11 cellular contexts compared by ENCODE assay signal in the genomic region with DNA sequence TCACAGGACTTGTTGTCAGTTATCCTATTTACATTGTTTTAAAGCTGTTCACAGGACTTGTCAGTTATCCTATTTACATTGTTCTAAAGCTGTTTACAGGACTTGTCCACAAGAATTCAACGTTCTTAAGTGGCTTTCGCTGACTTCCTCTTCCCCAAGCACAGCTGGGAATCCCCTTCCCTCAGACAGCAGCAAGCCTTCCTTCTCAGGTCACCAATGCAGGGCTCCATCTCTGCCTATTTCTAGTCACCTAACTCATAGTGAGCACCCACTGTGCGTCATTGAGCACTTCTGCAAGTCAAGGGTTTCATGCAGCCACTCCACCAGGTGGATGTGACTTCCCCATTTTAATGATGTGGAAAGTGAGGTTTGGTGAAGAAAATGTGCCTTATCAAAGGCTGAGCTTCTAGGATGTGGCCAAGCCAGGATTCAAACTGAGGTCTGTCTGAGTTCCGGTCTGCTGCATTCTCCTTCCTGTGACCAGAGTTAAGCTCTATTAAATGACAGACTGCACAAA.
A peak's percentile ranks its signal among the peaks of the same experiment; 100 is the strongest.
DNase-seq lines count a peak whose midpoint lies in the region; ATAC-seq, FAIRE-seq and TF ChIP-seq lines count a peak whose summit lies in the region.
"Had no signal": no experiment of that assay in that cellular context is flagged by ENCODE, and none has a peak within 500 bp of the region (broad histone marks: within the 10 kb centered on the region; RNA-seq: fewer than 3 reads in every experiment).

No MANE protein-coding gene starts in this region.

- H3K4me2 ChIP-seq in HepG2 (ENCODE audit: low read depth, low read length), result no peak overlapping the region

- no peak for FAIRE-seq in HepG2 (lab: Jason Lieb, UNC)

- H3K79me2 ChIP-seq in HepG2 (ENCODE audit: insufficient read depth, low read length), result no peaks in the 10 kb centered on the region

- H3K4me3 ChIP-seq in HepG2 (replicated peaks in 1 of 3; ENCODE audit: insufficient read depth in 1 of 3, low read depth in 2 of 3, low read length in 3 of 3) (no peak overlapping the region), tibial nerve (no peak overlapping the region)

- no peaks in the 10 kb centered on the region for H3K27me3 ChIP-seq in HepG2 (ENCODE audit: control insufficient read depth in 1 of 2, insufficient read depth in 2 of 2, low read length in 2 of 2)
- H3K27me3 ChIP-seq in tibial nerve, result no peaks in the 10 kb centered on the region

- DNase-seq in GM10266 (ENCODE audit: extremely low spot score) (peak; percentile 38), astrocyte of the hippocampus (ENCODE audit: low read depth, low spot score) (peak; percentile 15), NCI-H2196 treated with DMSO at 0.1 percent for 48 hours (lab: John Stamatoyannopoulos, UW; ENCODE audit: unreplicated experiment) (no peak), HepG2 (ENCODE audit: low spot score) (no peak), foreskin melanocyte (no peak), tibial nerve (ENCODE audit: low spot score in 2 of 2) (no peak)
- DNase-seq: activated CD4-positive, alpha-beta T cell treated with anti-CD3 and anti-CD28 coated beads for 4 hours; NCI-H1436; stimulated activated CD8-positive, alpha-beta memory T cell treated with anti-CD3 and anti-CD28 coated beads, Interleukin-4, amount 100 ng/mL, for 48 hours had no signal

- TF ChIP-seq EP300 in HepG2 (IDR thresholded peaks at IDR 0.05; ENCODE audit: low read depth in 2 of 2, low read length in 2 of 2), result no peak
- no peak for TF ChIP-seq EP300 in HepG2 (CRISPR knock-in tag; IDR thresholded peaks at IDR 0.05; ENCODE audit: borderline replicate concordance)
- no peak for TF ChIP-seq EP300 in tibial nerve (IDR thresholded peaks at IDR 0.05)

- H3K4me1 ChIP-seq in HepG2 (ENCODE audit: insufficient read depth, low read length) (no peaks in the 10 kb centered on the region), tibial nerve (no peaks in the 10 kb centered on the region)

- no peak for TF ChIP-seq CTCF in GM10266 (IDR thresholded peaks at IDR 0.05; ENCODE audit: control insufficient read depth, insufficient read depth, low read depth, missing control alignments)
- no peak for TF ChIP-seq CTCF in HepG2 (CRISPR knock-in tag; IDR thresholded peaks at IDR 0.05)
- TF ChIP-seq CTCF in tibial nerve (IDR thresholded peaks at IDR 0.05), result no peak

- BruUV-seq in HepG2 (replicated peaks; lab: Mats Ljungman, UMichigan), result no TSS peak

- peak; percentile 94 for ATAC-seq in GM21360 (IDR thresholded peaks at IDR 0.05; ENCODE audit: unreplicated experiment)
- ATAC-seq in HG03139 (IDR thresholded peaks at IDR 0.05; ENCODE audit: unreplicated experiment), result peak; percentile 89
- no peak for ATAC-seq in HepG2

- in situ Hi-C loops in HepG2 (cut with HindIII; ENCODE audit: extremely low pct_ligation_motif_present, low pct_unique_long_range_greater_than_20kb), result no loop called here

- intact Hi-C loops in HepG2 (cut with micrococcal nuclease; ENCODE audit: unreplicated experiment), result no loop called here

- H3K36me3 ChIP-seq in HepG2 (replicated peaks in 1 of 2; ENCODE audit: control insufficient read depth in 1 of 2, insufficient read depth in 2 of 2, low read length in 2 of 2) (no peaks in the 10 kb centered on the region), tibial nerve (no peaks in the 10 kb centered on the region)

- no peak overlapping the region for H3K9ac ChIP-seq in HepG2 (ENCODE audit: insufficient read depth, low read depth, low read length)

- TF ChIP-seq RAD21 in HepG2 (CRISPR knock-in tag; IDR thresholded peaks at IDR 0.05), result no peak

- no peak overlapping the region for H2AFZ ChIP-seq in HepG2 (ENCODE audit: low read length)

- TF ChIP-seq POLR2A in HepG2 (IDR thresholded peaks at IDR 0.05; ENCODE audit: insufficient read depth in 1 of 2, low read depth in 2 of 2, low read length in 2 of 2) (no peak), tibial nerve (IDR thresholded peaks at IDR 0.05) (no peak)

- H3K9me3 ChIP-seq in HepG2 (ENCODE audit: low read length), result no peaks in the 10 kb centered on the region
- H3K9me3 ChIP-seq in tibial nerve, result no peaks in the 10 kb centered on the region

- WGBS in HepG2 (ENCODE audit: low lambda C conversion rate), result 0% methylated on average over 3 of the region's 4 CpGs
- 54 to 55% methylated on average over 4 of the region's 4 CpGs for WGBS in tibial nerve, 2 donors

- no peaks in the 10 kb centered on the region for H4K20me1 ChIP-seq in HepG2 (ENCODE audit: insufficient read depth, low read length)

- H3K27ac ChIP-seq in HepG2 (ENCODE audit: extremely low read length, insufficient read depth, low read length), result no peak overlapping the region
- H3K27ac ChIP-seq in tibial nerve, result no peak overlapping the region

- CTCF ChIA-PET in HepG2 (lab: Yijun Ruan, JAX; ENCODE audit: low intra/inter-chr PET ratio, low total read pairs), result no interaction called here

- POLR2A ChIA-PET in HepG2 (lab: Yijun Ruan, JAX), result no interaction called here

TF ChIP-seq in HepG2, 621 proteins besides CTCF, POLR2A, EP300 and RAD21:
- TF ChIP-seq, protein P1, sequence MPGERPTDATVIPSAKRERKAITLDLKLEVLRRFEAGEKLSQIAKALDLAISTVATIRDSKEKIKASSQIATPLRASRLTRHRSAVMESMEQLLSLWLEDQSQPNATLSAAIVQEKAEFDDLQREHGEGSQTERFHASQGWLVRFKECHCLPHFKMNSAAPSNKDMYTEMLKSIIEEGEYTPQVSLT (CRISPR knock-in tag; IDR thresholded peaks at IDR 0.05; ENCODE audit: borderline replicate concordance, low read depth), result no peak
- TF ChIP-seq KDM2A (CRISPR knock-in tag; IDR thresholded peaks at IDR 0.05; ENCODE audit: borderline replicate concordance, low read depth) (no peak), ZNF563 (CRISPR knock-in tag; IDR thresholded peaks at IDR 0.05) (no peak), NFE2L1 (CRISPR knock-in tag; IDR thresholded peaks at IDR 0.05; ENCODE audit: borderline replicate concordance) (no peak), NPAS2 (CRISPR knock-in tag; IDR thresholded peaks at IDR 0.05; ENCODE audit: borderline replicate concordance) (no peak), ZNF431 (CRISPR knock-in tag; IDR thresholded peaks at IDR 0.05; ENCODE audit: borderline replicate concordance, low read depth) (no peak), ZNF264 (CRISPR knock-in tag; IDR thresholded peaks at IDR 0.05) (no peak), SKI (IDR thresholded peaks at IDR 0.05; ENCODE audit: partially characterized antibody) (no peak), MTF2 (CRISPR knock-in tag; IDR thresholded peaks at IDR 0.05; ENCODE audit: borderline replicate concordance) (no peak), MED1 (CRISPR knock-in tag; IDR thresholded peaks at IDR 0.05) (no peak), FIP1L1 (IDR thresholded peaks at IDR 0.05; ENCODE audit: borderline replicate concordance, insufficient read depth, low read depth, low read length) (no peak), HDAC2 (CRISPR knock-in tag; IDR thresholded peaks at IDR 0.05) (no peak), ZNF205 (CRISPR knock-in tag; IDR thresholded peaks at IDR 0.05) (no peak), NCOA2 (CRISPR knock-in tag; IDR thresholded peaks at IDR 0.05) (no peak), ZNF274 (CRISPR knock-in tag; IDR thresholded peaks at IDR 0.05) (no peak)
- TF ChIP-seq, protein P2, sequence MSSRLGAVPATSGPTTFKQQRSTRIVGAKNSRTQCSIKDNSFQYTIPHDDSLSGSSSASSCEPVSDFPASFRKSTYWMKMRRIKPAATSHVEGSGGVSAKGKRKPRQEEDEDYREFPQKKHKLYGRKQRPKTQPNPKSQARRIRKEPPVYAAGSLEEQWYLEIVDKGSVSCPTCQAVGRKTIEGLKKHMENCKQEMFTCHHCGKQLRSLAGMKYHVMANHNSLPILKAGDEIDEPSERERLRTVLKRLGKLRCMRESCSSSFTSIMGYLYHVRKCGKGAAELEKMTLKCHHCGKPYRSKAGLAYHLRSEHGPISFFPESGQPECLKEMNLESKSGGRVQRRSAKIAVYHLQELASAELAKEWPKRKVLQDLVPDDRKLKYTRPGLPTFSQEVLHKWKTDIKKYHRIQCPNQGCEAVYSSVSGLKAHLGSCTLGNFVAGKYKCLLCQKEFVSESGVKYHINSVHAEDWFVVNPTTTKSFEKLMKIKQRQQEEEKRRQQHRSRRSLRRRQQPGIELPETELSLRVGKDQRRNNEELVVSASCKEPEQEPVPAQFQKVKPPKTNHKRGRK (CRISPR knock-in tag; IDR thresholded peaks at IDR 0.05), result no peak
- TF ChIP-seq, protein P3, sequence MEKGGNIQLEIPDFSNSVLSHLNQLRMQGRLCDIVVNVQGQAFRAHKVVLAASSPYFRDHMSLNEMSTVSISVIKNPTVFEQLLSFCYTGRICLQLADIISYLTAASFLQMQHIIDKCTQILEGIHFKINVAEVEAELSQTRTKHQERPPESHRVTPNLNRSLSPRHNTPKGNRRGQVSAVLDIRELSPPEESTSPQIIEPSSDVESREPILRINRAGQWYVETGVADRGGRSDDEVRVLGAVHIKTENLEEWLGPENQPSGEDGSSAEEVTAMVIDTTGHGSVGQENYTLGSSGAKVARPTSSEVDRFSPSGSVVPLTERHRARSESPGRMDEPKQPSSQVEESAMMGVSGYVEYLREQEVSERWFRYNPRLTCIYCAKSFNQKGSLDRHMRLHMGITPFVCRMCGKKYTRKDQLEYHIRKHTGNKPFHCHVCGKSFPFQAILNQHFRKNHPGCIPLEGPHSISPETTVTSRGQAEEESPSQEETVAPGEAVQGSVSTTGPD (CRISPR knock-in tag; IDR thresholded peaks at IDR 0.05), result no peak
- TF ChIP-seq, protein P4, sequence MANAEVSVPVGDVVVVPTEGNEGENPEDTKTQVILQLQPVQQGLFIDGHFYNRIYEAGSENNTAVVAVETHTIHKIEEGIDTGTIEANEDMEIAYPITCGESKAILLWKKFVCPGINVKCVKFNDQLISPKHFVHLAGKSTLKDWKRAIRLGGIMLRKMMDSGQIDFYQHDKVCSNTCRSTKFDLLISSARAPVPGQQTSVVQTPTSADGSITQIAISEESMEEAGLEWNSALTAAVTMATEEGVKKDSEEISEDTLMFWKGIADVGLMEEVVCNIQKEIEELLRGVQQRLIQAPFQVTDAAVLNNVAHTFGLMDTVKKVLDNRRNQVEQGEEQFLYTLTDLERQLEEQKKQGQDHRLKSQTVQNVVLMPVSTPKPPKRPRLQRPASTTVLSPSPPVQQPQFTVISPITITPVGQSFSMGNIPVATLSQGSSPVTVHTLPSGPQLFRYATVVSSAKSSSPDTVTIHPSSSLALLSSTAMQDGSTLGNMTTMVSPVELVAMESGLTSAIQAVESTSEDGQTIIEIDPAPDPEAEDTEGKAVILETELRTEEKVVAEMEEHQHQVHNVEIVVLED (CRISPR knock-in tag; IDR thresholded peaks at IDR 0.05; ENCODE audit: borderline replicate concordance), result no peak

Comparison
In these comparisons a context has a peak if more than half of its experiments do, and no peak if none do; other contexts are left out.
1. DNase-seq: peak in GM10266 (single experiment) and astrocyte of the hippocampus (single experiment); none in NCI-H2196 treated with DMSO at 0.1 percent for 48 hours (single experiment), HepG2 (single experiment), foreskin melanocyte (single experiment) and tibial nerve (0 of 2).